ENCODE assay signal across 20 cellular contexts in the genomic region with DNA sequence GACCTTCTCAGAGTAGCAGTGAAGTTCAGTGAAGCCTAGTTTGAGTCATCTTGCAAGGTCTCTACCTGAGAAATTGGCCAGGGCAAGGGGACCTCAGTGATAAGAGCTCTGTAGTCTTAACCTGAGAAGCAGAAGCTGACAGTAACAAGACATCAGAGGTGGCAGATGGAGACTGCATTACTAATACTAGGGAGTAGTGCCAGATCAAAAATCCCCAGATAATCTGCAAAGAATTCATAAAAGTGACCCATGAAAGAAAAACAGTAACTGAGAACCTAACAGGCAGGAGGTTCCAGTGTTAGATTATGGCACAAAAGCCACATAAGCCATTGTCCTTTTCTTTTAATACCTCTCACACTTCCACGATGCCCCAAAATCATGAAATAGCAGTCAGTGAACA.
"Had no signal": no experiment of that assay in that cellular context is flagged by ENCODE, and none has a peak within 500 bp of the region (broad histone marks: within the 10 kb centered on the region; RNA-seq: fewer than 3 reads in every experiment).

No MANE protein-coding gene starts in this region.

- H3K4me3 Mint-ChIP-seq: activated CD8-positive, alpha-beta T cell treated with anti-CD3 and anti-CD28 coated beads, Interleukin-2, amount 10 ng/mL, durations not matched to agents 7 days and 5 days; activated naive CD8-positive, alpha-beta T cell treated with anti-CD3 and anti-CD28 coated beads, Interleukin-2, amount 10 ng/mL, durations not matched to agents 7 days and 5 days; T-helper 1 cell treated with Interleukin-12 subunit alpha and Interleukin-12 subunit beta and Interleukin-4 antibody, amounts not matched to agents 30 μg/mL and 1 μg/mL, for 36 hours had no signal

- H3K27me3 ChIP-seq: body of pancreas had no signal

- H3K27ac Mint-ChIP-seq: activated CD8-positive, alpha-beta T cell treated with anti-CD3 and anti-CD28 coated beads, Interleukin-2, amount 10 ng/mL, durations not matched to agents 7 days and 5 days; activated naive CD8-positive, alpha-beta T cell treated with anti-CD3 and anti-CD28 coated beads, Interleukin-2, amount 10 ng/mL, durations not matched to agents 7 days and 5 days; T-helper 1 cell treated with Interleukin-12 subunit alpha and Interleukin-12 subunit beta and Interleukin-4 antibody, amounts not matched to agents 30 μg/mL and 1 μg/mL, for 36 hours had no signal

- H3K9me3 Mint-ChIP-seq: T-helper 1 cell treated with Interleukin-12 subunit alpha and Interleukin-12 subunit beta and Interleukin-4 antibody, amounts not matched to agents 30 μg/mL and 1 μg/mL, for 36 hours had no signal

- DNase-seq: activated CD4-positive, alpha-beta T cell treated with anti-CD3 and anti-CD28 coated beads for 48 hours; activated CD4-positive, alpha-beta T cell treated with anti-CD3 and anti-CD28 coated beads, Interleukin-2, amount 50 U/mL, for 4 hours; activated CD4-positive, CD25-positive, alpha-beta regulatory T cell treated with anti-CD3 and anti-CD28 coated beads, Interleukin-2, amount 50 U/mL, for 72 hours; activated CD8-positive, alpha-beta memory T cell treated with anti-CD3 and anti-CD28 coated beads, Interleukin-2, amount 50 U/mL, for 48 hours; activated CD8-positive, alpha-beta T cell treated with anti-CD3 and anti-CD28 coated beads, Interleukin-2, amount 10 ng/mL, durations not matched to agents 7 days and 5 days; activated naive CD4-positive, alpha-beta T cell treated with anti-CD3 and anti-CD28 coated beads, Interleukin-2, amount 50 U/mL, for 16 hours; activated naive CD8-positive, alpha-beta T cell treated with anti-CD3 and anti-CD28 coated beads, Interleukin-2, amount 10 ng/mL, durations not matched to agents 7 days and 5 days; activated T-cell treated with anti-CD3 and anti-CD28 coated beads, Interleukin-2, amount 50 U/mL, for 1 hour; aorta; body of pancreas; KG1; NCI-H1092 treated with DMSO at 0.1 percent for 48 hours; NCI-H1417 treated with DMSO at 0.1 percent for 48 hours; NCI-H1694 treated with DMSO at 0.1 percent for 48 hours; NCI-H2029 treated with DMSO at 0.1 percent for 48 hours; NCI-H345; NCI-H510A; PC-9; SHP77 treated with DMSO at 0.1 percent for 48 hours had no signal

- H3K4me1 Mint-ChIP-seq: activated naive CD8-positive, alpha-beta T cell treated with anti-CD3 and anti-CD28 coated beads, Interleukin-2, amount 10 ng/mL, durations not matched to agents 7 days and 5 days had no signal

- ATAC-seq: activated CD8-positive, alpha-beta T cell treated with anti-CD3 and anti-CD28 coated beads, Interleukin-2, amount 10 ng/mL, durations not matched to agents 7 days and 5 days; body of pancreas had no signal

- H3K4me3 ChIP-seq: body of pancreas, PC-9 had no signal

- H3K27ac ChIP-seq: body of pancreas, PC-9 had no signal

- H3K36me3 Mint-ChIP-seq: activated naive CD8-positive, alpha-beta T cell treated with anti-CD3 and anti-CD28 coated beads, Interleukin-2, amount 10 ng/mL, durations not matched to agents 7 days and 5 days had no signal

- H3K9me3 ChIP-seq: body of pancreas had no signal

- H3K4me1 ChIP-seq: body of pancreas had no signal
